ENCODE assay signal across 20 cellular contexts in the genomic region with DNA sequence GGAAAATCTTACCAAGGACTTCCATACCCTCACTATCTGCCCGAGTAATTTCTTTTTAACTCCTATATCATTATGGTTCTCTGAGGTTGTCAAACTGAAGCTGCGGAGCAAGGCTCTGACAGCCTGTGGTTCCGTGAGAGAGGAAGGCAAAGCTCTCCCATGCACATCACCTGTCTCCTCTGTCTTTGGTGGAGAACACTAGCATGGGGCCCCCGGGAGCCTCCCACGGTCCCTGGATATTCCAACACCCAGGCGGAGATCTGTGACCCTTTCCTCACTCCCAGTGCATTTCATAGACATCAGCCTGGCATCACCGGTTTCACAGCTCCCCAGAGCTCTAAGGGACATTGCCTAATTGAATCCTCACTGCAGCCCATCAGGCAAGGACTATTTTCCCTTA. TPM values are rescaled to one million over a fixed set of nuclear protein-coding genes. Genes with fewer than 3 reads are reported as not detected.
DNase-seq lines count a peak whose midpoint lies in the region; ATAC-seq, FAIRE-seq and TF ChIP-seq lines count a peak whose summit lies in the region.
"Had no signal": no experiment of that assay in that cellular context is flagged by ENCODE, and none has a peak within 500 bp of the region (broad histone marks: within the 10 kb centered on the region; RNA-seq: fewer than 3 reads in every experiment).

No MANE protein-coding gene starts in this region.

- no peak for TF ChIP-seq POLR2A in K562 (conservative IDR thresholded peaks at IDR 0.05)
- no peak for TF ChIP-seq POLR2A in right lobe of liver (IDR thresholded peaks at IDR 0.05)

- no peak overlapping the region for H3K9ac ChIP-seq in K562 (ENCODE audit: insufficient read depth in 1 of 2, low read depth in 2 of 2, low read length in 2 of 2)

- TF ChIP-seq RAD21 in K562 (CRISPR knock-in tag; conservative IDR thresholded peaks at IDR 0.05 in 1 of 2, IDR thresholded peaks at IDR 0.05 in 1 of 2) = no peak

- peaks cover 9% of the 10 kb centered on the region for H3K27me3 Mint-ChIP-seq in activated T-cell treated with anti-CD3 and anti-CD28 coated beads, Interleukin-2, amount 50 U/mL, for 72 hours (ENCODE audit: low read depth)

- intact Hi-C loops in K562 (cut with micrococcal nuclease) (no loop called here), right lobe of liver (cut with DNase I) (loop anchor here in 1 of 2 donors (10.0 kb wide), 1 partner anchor 84 kb away; no protein-coding TSS in a partner anchor)

- H3K4me1 ChIP-seq in K562 (replicated peaks in 1 of 2; ENCODE audit: control insufficient read depth in 2 of 2, insufficient read depth in 2 of 2, low read length in 2 of 2) (no peaks in the 10 kb centered on the region; a peak in 1 of 5 replicates), right lobe of liver (peaks cover 0 to 17% (median 0%) of the 10 kb centered on the region in 4 donors)

- no peaks in the 10 kb centered on the region for H3K4me1 Mint-ChIP-seq in activated T-cell treated with anti-CD3 and anti-CD28 coated beads, Interleukin-2, amount 50 U/mL, for 72 hours (ENCODE audit: low read depth)
- H3K4me1 Mint-ChIP-seq: IgD-negative memory B cell had no signal

- H3K36me3 ChIP-seq in K562 (ENCODE audit: control insufficient read depth, insufficient read depth, low read length) = no peaks in the 10 kb centered on the region
- H3K36me3 ChIP-seq in right lobe of liver = peaks cover 0 to 45% (median 19%) of the 10 kb centered on the region in 4 donors

- no peak for ATAC-seq in K562
- peak; percentile 4 to 41 (median 35) for ATAC-seq in right lobe of liver
- ATAC-seq in HG02798 (IDR thresholded peaks at IDR 0.05; ENCODE audit: poor library complexity, unreplicated experiment) = no peak
- no peak for ATAC-seq in activated T-cell treated with anti-CD3 and anti-CD28 coated beads, Interleukin-2, amount 50 U/mL, for 72 hours (replicated peaks in 1 of 2)
- ATAC-seq: A549, HCT116 had no signal

- peak overlapping the region; percentile 66 for H2AFZ ChIP-seq in K562 (ENCODE audit: low read depth, low read length)

- in situ Hi-C loops in K562 (cut with MboI) = no loop called here
- in situ Hi-C loops in G401 (cut with HindIII; ENCODE audit: low sequenced_read_pairs) = no loop called here

- no TSS peak for BruUV-seq in K562 (replicated peaks; lab: Mats Ljungman, UMichigan)

- H3K9me1 ChIP-seq in K562 (ENCODE audit: control insufficient read depth, insufficient read depth, low read length) = no peaks in the 10 kb centered on the region

- no peak for FAIRE-seq in K562 (lab: Jason Lieb, UNC)
- FAIRE-seq: A549, D721Med, HTR-8/SVneo had no signal

- DNase-seq in K562 (ENCODE audit: extremely low read depth in 1 of 4, low spot score in 3 of 4) = no peak
- DNase-seq in islet precursor cell = peak; percentile 17
- DNase-seq in right lobe of liver = peak in 1 of 3 donors; percentile 56
- DNase-seq in NCI-H146 treated with DMSO at 0.1 percent for 48 hours (lab: John Stamatoyannopoulos, UW; ENCODE audit: unreplicated experiment) = no peak
- no peak for DNase-seq in G401 (ENCODE audit: low spot score)
- no peak for DNase-seq in activated T-cell treated with anti-CD3 and anti-CD28 coated beads, Interleukin-2, amount 50 U/mL, for 72 hours
- DNase-seq: AML-193; Caco-2; CD4-positive, alpha-beta T cell; GDM1; GOT3; HFFc6 had no signal

- H3K27ac Mint-ChIP-seq in activated T-cell treated with anti-CD3 and anti-CD28 coated beads, Interleukin-2, amount 50 U/mL, for 72 hours = no peak overlapping the region
- H3K27ac Mint-ChIP-seq: CD4-positive, alpha-beta T cell; HFFc6; IgD-negative memory B cell had no signal

- no peaks in the 10 kb centered on the region for H4K20me1 ChIP-seq in K562 (replicated peaks; ENCODE audit: control insufficient read depth, insufficient read depth, low read length)

- no peaks in the 10 kb centered on the region for H3K9me3 Mint-ChIP-seq in activated T-cell treated with anti-CD3 and anti-CD28 coated beads, Interleukin-2, amount 50 U/mL, for 72 hours
- H3K9me3 Mint-ChIP-seq: CD4-positive, alpha-beta T cell; HFFc6 had no signal

- CTCF ChIA-PET in K562 (lab: Yijun Ruan, JAX; ENCODE audit: low intra/inter-chr PET ratio) = no interaction called here

- no peaks in the 10 kb centered on the region for H3K36me3 Mint-ChIP-seq in activated T-cell treated with anti-CD3 and anti-CD28 coated beads, Interleukin-2, amount 50 U/mL, for 72 hours (ENCODE audit: insufficient read depth in 2 of 2)
- H3K36me3 Mint-ChIP-seq: IgD-negative memory B cell had no signal

- no peak for TF ChIP-seq CTCF in K562 (IDR thresholded peaks at IDR 0.05 in 2 of 3, conservative IDR thresholded peaks at IDR 0.05 in 1 of 3; ENCODE audit: insufficient read depth in 2 of 3, low read depth in 1 of 3, low read length in 3 of 3)
- no peak for TF ChIP-seq CTCF in right lobe of liver (IDR thresholded peaks at IDR 0.05)

- no peak overlapping the region for H3K4me3 ChIP-seq in K562
- H3K4me3 ChIP-seq in right lobe of liver = no peak overlapping the region
- H3K4me3 ChIP-seq: A549 had no signal

- H3K4me3 Mint-ChIP-seq in activated T-cell treated with anti-CD3 and anti-CD28 coated beads, Interleukin-2, amount 50 U/mL, for 72 hours = no peak overlapping the region
- H3K4me3 Mint-ChIP-seq: CD4-positive, alpha-beta T cell; HFFc6; IgD-negative memory B cell had no signal

- WGBS in K562 (ENCODE audit: insufficient coverage, low coverage, missing lambda C conversion rate) = 41% methylated on average over 5 of the region's 7 CpGs
- WGBS in right lobe of liver (ENCODE audit: insufficient coverage, low coverage, low lambda C conversion rate, missing lambda C conversion rate) = 36% methylated on average over 6 of the region's 7 CpGs

- TF ChIP-seq EP300 in K562 (IDR thresholded peaks at IDR 0.05; ENCODE audit: low read length) = no peak

- H3K9me3 ChIP-seq in K562 (replicated peaks; ENCODE audit: control insufficient read depth, insufficient read depth, low read depth, low read length) = no peaks in the 10 kb centered on the region
- H3K9me3 ChIP-seq in right lobe of liver = no peaks in the 10 kb centered on the region
- H3K9me3 ChIP-seq: A549, Caco-2 had no signal

- H3K79me2 ChIP-seq in K562 (ENCODE audit: control insufficient read depth, insufficient read depth, low read length) = no peaks in the 10 kb centered on the region

- H3K27ac ChIP-seq in K562 (ENCODE audit: extremely low read depth, low read depth, low read length) = no peak overlapping the region
- peak overlapping the region in 1 of 3 donors; percentile 40 for H3K27ac ChIP-seq in right lobe of liver
- H3K27ac ChIP-seq: A549 had no signal

- POLR2A ChIA-PET in K562 (lab: Yijun Ruan, JAX) = no interaction called here

- H3K27me3 ChIP-seq in K562 (ENCODE audit: control insufficient read depth in 2 of 2, insufficient read depth in 2 of 2, low read length in 2 of 2) (peaks cover 0 to 11% of the 10 kb centered on the region in 2 experiments; a peak in 2 of 5 replicates), right lobe of liver (no peaks in the 10 kb centered on the region)

- no peak overlapping the region for H3K4me2 ChIP-seq in K562 (ENCODE audit: insufficient read depth, low read length)
- H3K4me2 ChIP-seq: A549 had no signal

RNA-seq across cellular contexts. Expression of a gene that starts 10.4 kb away (rescaled TPM):
- not detected in 2 replicates for total RNA-seq in K562 (2011; cell fraction: chromatin; rRNA removed; ENCODE audit: low replicate concordance)
- not detected in 2 replicates for total RNA-seq in K562 (2011; cell fraction: nucleolus; rRNA removed)
- total RNA-seq in K562 (2011; cell fraction: nucleoplasm; rRNA removed) = not detected in 2 replicates
- not detected in 2 replicates for total RNA-seq in K562 (2014; rRNA removed)
- total RNA-seq in K562 (2014; rRNA removed; fragmentation: Illumina TruSeq; extraction: Trizol) = not detected in 2 replicates
- not detected in 2 replicates for total RNA-seq in K562 (2015; rRNA removed; fragmentation: Illumina TruSeq; extraction: Trizol)
- total RNA-seq in K562 (2021) = 0.91 and 2.0 TPM in 2 replicates
- not detected in 2 replicates for polyA plus RNA-seq in K562 (2011; rRNA removed)
- not detected in 2 replicates for polyA plus RNA-seq in K562 (2011; cell fraction: cytosol; rRNA removed)
- polyA plus RNA-seq in K562 (2011; cell fraction: nucleus; rRNA removed) = not detected in 2 replicates
- not detected in 2 replicates for polyA plus RNA-seq in K562 (2012)
- polyA plus RNA-seq in K562 (2014; fragmentation: Illumina TruSeq; extraction: Trizol) = not detected in 2 replicates
- polyA plus RNA-seq in K562 (2014; fragmentation: Nextera tagmentation; extraction: Ambion mirVana) = not detected
- polyA plus RNA-seq in K562 (2014; rRNA removed) = not detected in 2 replicates
- polyA minus RNA-seq in K562 (2011; rRNA and poly(A)+ RNA removed) = not detected in 2 replicates
- not detected in 2 replicates for polyA minus RNA-seq in K562 (2011; cell fraction: cytosol; rRNA and poly(A)+ RNA removed)
- not detected in 2 replicates for polyA minus RNA-seq in K562 (2011; cell fraction: nucleus; rRNA and poly(A)+ RNA removed)
- 1,000 to 10,000 TPM; 4,975 to 8,539 (median 5,621) TPM for total RNA-seq in right lobe of liver
- not detected in 2 replicates for total RNA-seq in G401 (2014; rRNA removed; shearing (Covaris generic))
- not detected for total RNA-seq in activated T-cell treated with anti-CD3 and anti-CD28 coated beads, Interleukin-2, amount 50 U/mL, for 72 hours
- total RNA-seq: CD4-positive, alpha-beta T cell; HFFc6 had no signal
- polyA plus RNA-seq: IgD-negative memory B cell had no signal

RNA-seq across cellular contexts. Expression of a gene that starts 21.7 kb away (rescaled TPM):
- total RNA-seq in K562 (2011; cell fraction: chromatin; rRNA removed; ENCODE audit: low replicate concordance) = not detected in 2 replicates
- not detected in 2 replicates for total RNA-seq in K562 (2011; cell fraction: nucleolus; rRNA removed)
- total RNA-seq in K562 (2011; cell fraction: nucleoplasm; rRNA removed) = not detected in 2 replicates
- total RNA-seq in K562 (2014; rRNA removed) (not detected in 2 replicates), K562 (2014; rRNA removed; fragmentation: Illumina TruSeq; extraction: Trizol) (not detected in 2 replicates), K562 (2015; rRNA removed; fragmentation: Illumina TruSeq; extraction: Trizol) (not detected in 2 replicates), K562 (2021) (not detected in 2 replicates), right lobe of liver (not detected)
- polyA plus RNA-seq in K562 (2011; rRNA removed) (not detected in 2 replicates), K562 (2014; fragmentation: Illumina TruSeq; extraction: Trizol) (not detected in 2 replicates), K562 (2014; fragmentation: Nextera tagmentation; extraction: Ambion mirVana) (not detected), K562 (2014; rRNA removed) (not detected in 2 replicates)
- not detected in 2 replicates for polyA plus RNA-seq in K562 (2011; cell fraction: cytosol; rRNA removed)
- not detected in 2 replicates for polyA plus RNA-seq in K562 (2011; cell fraction: nucleus; rRNA removed)
- 0.19 TPM in 1 of 2 replicates, not detected in the other for polyA plus RNA-seq in K562 (2012)
- not detected in 2 replicates for polyA minus RNA-seq in K562 (2011; rRNA and poly(A)+ RNA removed)
- not detected in 2 replicates for polyA minus RNA-seq in K562 (2011; cell fraction: cytosol; rRNA and poly(A)+ RNA removed)
- polyA minus RNA-seq in K562 (2011; cell fraction: nucleus; rRNA and poly(A)+ RNA removed) = not detected in 2 replicates
- total RNA-seq in G401 (2014; rRNA removed; shearing (Covaris generic)) = not detected in 2 replicates
- not detected for total RNA-seq in activated T-cell treated with anti-CD3 and anti-CD28 coated beads, Interleukin-2, amount 50 U/mL, for 72 hours
- total RNA-seq: Caco-2; CD4-positive, alpha-beta T cell; H7; HFFc6 had no signal
- polyA plus RNA-seq: A549, BJ, IgD-negative memory B cell had no signal

RNA-seq across cellular contexts. Expression of a gene that starts 24.2 kb away (rescaled TPM):
- not detected in 2 replicates for total RNA-seq in K562 (2011; cell fraction: chromatin; rRNA removed; ENCODE audit: low replicate concordance)
- not detected in 2 replicates for total RNA-seq in K562 (2011; cell fraction: nucleolus; rRNA removed)
- not detected in 2 replicates for total RNA-seq in K562 (2011; cell fraction: nucleoplasm; rRNA removed)
- total RNA-seq in K562 (2014; rRNA removed) = not detected in 2 replicates
- not detected in 2 replicates for total RNA-seq in K562 (2014; rRNA removed; fragmentation: Illumina TruSeq; extraction: Trizol)
- not detected in 2 replicates for total RNA-seq in K562 (2015; rRNA removed; fragmentation: Illumina TruSeq; extraction: Trizol)
- not detected in 2 replicates for total RNA-seq in K562 (2021)
- polyA plus RNA-seq in K562 (2011; rRNA removed) = not detected in 2 replicates
- not detected in 2 replicates for polyA plus RNA-seq in K562 (2011; cell fraction: cytosol; rRNA removed)
- not detected in 2 replicates for polyA plus RNA-seq in K562 (2011; cell fraction: nucleus; rRNA removed)
- polyA plus RNA-seq in K562 (2012) = not detected in 2 replicates
- polyA plus RNA-seq in K562 (2014; fragmentation: Illumina TruSeq; extraction: Trizol) = not detected in 2 replicates
- not detected for polyA plus RNA-seq in K562 (2014; fragmentation: Nextera tagmentation; extraction: Ambion mirVana)
- not detected in 2 replicates for polyA plus RNA-seq in K562 (2014; rRNA removed)
- polyA minus RNA-seq in K562 (2011; rRNA and poly(A)+ RNA removed) = not detected in 2 replicates
- polyA minus RNA-seq in K562 (2011; cell fraction: cytosol; rRNA and poly(A)+ RNA removed) = not detected in 2 replicates
- not detected in 2 replicates for polyA minus RNA-seq in K562 (2011; cell fraction: nucleus; rRNA and poly(A)+ RNA removed)
- total RNA-seq in right lobe of liver = under 1 TPM; 0.07 to 0.27 (median 0.19) TPM
- not detected in 2 replicates for total RNA-seq in G401 (2014; rRNA removed; shearing (Covaris generic))
- not detected for total RNA-seq in activated T-cell treated with anti-CD3 and anti-CD28 coated beads, Interleukin-2, amount 50 U/mL, for 72 hours
- total RNA-seq: CD4-positive, alpha-beta T cell; H7; HFFc6 had no signal
- polyA plus RNA-seq: BJ, IgD-negative memory B cell had no signal

Comparison
In these comparisons a context has a peak if more than half of its experiments do, and no peak if none do; other contexts are left out.
1. ATAC-seq: peak in right lobe of liver (4 of 4); none in K562 (single experiment), HG02798 (single experiment) and activated T-cell treated with anti-CD3 and anti-CD28 coated beads, Interleukin-2, amount 50 U/mL, for 72 hours (0 of 2).
2. RNA of a gene that starts 10.4 kb away (total RNA-seq): 4,975 to 8,539 TPM in right lobe of liver; 0.91 to 2.0 TPM in K562, not detected in G401 and not detected in activated T-cell treated with anti-CD3 and anti-CD28 coated beads, Interleukin-2, amount 50 U/mL, for 72 hours; every median in the first group is over 1,000 times any median in the second.